1 cellular context compared by ENCODE assay signal in the genomic region with DNA sequence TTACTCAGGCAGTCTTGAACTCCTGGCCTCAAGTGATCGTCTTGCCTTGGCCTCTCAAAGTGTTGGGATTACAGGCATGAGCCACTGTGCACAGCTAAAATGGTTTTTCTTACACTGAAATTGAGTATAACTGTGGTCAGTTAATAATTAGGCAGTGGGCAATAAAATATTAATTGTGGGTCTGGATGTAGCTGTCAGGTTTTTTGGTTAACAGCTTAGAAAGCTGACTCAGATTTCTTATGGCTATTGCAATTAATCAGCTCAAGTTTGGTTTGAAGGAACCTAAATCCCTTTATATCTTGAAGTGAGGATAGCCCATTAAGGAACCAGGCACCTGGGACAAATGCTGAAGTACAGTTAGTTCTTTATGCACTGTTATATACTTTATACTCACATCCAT.
TF ChIP-seq lines count a peak whose summit lies in the region.

No MANE protein-coding gene starts in this region.

TF ChIP-seq in IMR-90, 13 proteins besides CTCF, POLR2A, EP300 and RAD21:
- TF ChIP-seq, protein P1, sequence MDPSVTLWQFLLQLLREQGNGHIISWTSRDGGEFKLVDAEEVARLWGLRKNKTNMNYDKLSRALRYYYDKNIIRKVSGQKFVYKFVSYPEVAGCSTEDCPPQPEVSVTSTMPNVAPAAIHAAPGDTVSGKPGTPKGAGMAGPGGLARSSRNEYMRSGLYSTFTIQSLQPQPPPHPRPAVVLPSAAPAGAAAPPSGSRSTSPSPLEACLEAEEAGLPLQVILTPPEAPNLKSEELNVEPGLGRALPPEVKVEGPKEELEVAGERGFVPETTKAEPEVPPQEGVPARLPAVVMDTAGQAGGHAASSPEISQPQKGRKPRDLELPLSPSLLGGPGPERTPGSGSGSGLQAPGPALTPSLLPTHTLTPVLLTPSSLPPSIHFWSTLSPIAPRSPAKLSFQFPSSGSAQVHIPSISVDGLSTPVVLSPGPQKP (IDR thresholded peaks at IDR 0.05; ENCODE audit: borderline replicate concordance, low read depth, low read length), result no peak
- TF ChIP-seq FOS (IDR thresholded peaks at IDR 0.05; ENCODE audit: low read depth, low read length) (no peak), NFE2L2 (IDR thresholded peaks at IDR 0.05; ENCODE audit: low read depth, low read length) (no peak), CEBPB (IDR thresholded peaks at IDR 0.05; ENCODE audit: low read depth, low read length) (no peak)
